8 cellular contexts compared by ENCODE assay signal in the genomic region with DNA sequence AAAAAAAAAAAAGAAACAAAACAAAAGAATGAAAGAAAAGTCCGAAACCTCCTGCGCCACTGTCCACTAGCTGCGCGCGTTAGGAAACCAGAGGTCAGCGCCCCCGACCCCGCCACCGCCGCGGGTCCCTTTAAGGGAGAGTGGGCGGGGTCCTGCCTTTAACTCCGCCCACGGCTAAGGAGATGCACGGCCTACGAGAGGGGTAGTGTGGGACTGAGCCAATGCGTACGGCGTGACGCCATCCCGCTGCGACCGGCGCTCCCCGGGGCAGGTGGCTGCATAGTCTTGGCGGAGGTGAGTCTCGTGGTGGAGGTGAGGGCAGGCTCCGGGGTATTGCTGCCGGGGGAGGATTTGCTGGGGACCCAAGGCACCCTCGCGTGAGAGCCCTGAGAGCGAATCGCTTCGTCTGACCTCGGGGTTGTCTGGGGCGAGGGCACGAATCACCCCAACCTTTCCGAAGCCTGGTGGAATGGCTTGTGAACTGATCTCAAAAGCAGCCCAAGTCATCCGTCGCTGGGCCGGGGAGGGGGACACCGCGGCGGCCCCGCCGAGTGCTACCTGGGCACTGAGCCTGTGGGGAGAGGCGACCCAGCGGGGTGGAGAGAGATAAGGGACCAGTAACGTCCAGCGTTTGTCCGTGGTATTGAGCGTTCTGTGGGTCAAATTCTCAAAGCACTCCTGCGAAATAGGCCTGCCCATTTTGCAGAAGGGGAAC. TPM values are rescaled to one million over a fixed set of nuclear protein-coding genes. Genes with fewer than 3 reads are reported as not detected.
A peak's percentile ranks its signal among the peaks of the same experiment; 100 is the strongest.
DNase-seq lines count a peak whose midpoint lies in the region; ATAC-seq, FAIRE-seq and TF ChIP-seq lines count a peak whose summit lies in the region.

A gene (plus strand): TSS at position 241 of the 715 bp plus-strand sequence. CDS start 1,319 bp downstream, outside the sequence.

- POLR2A ChIA-PET in endothelial cell of umbilical vein (lab: Charles Lee): no interaction called here

- TF ChIP-seq CTCF in D721Med (IDR thresholded peaks at IDR 0.05; ENCODE audit: insufficient read depth, missing control alignments) (no peak), OCI-LY3 (IDR thresholded peaks at IDR 0.05; ENCODE audit: low read depth, low read length) (no peak), endothelial cell of umbilical vein (IDR thresholded peaks at IDR 0.05; ENCODE audit: extremely low read depth in 1 of 2, insufficient read depth in 1 of 2, low read depth in 1 of 2, low read length in 2 of 2) (no peak)

- H3K4me1 ChIP-seq in HUES64 (ENCODE audit: insufficient read depth, low read length): no peaks in the 10 kb centered on the region; the same call in 1 of the 2 replicates
- H3K4me1 ChIP-seq in OCI-LY3 (ENCODE audit: low read length): no peaks in the 10 kb centered on the region
- no peaks in the 10 kb centered on the region for H3K4me1 ChIP-seq in endothelial cell of umbilical vein (ENCODE audit: control insufficient read depth, extremely low read depth, insufficient read depth, low read length)

- peak within 1 kb of the TSS; percentile 83 for H3K27ac ChIP-seq in HUES64 (ENCODE audit: low read depth, low read length)
- peak within 1 kb of the TSS; percentile 29; the same call in 1 of the 2 replicates for H3K27ac ChIP-seq in OCI-LY3 (ENCODE audit: low read length)
- peak within 1 kb of the TSS; percentile 55 for H3K27ac ChIP-seq in endothelial cell of umbilical vein (ENCODE audit: insufficient read depth, low read depth, low read length)

- H3K9ac ChIP-seq in HUES64 (ENCODE audit: low read depth, low read length) (peak within 1 kb of the TSS; percentile 96), OCI-LY3 (ENCODE audit: low read length) (peak within 1 kb of the TSS; percentile 89), endothelial cell of umbilical vein (replicated peaks; ENCODE audit: extremely low read depth, insufficient read depth, low read length) (peak within 1 kb of the TSS; percentile 78)

- H3K9me1 ChIP-seq in endothelial cell of umbilical vein (replicated peaks; ENCODE audit: control insufficient read depth, extremely low read depth, insufficient read depth, low read length): no peaks in the 10 kb centered on the region

- peak; percentile 100 for ATAC-seq in GM21447 (IDR thresholded peaks at IDR 0.05; ENCODE audit: unreplicated experiment)

- TSS peak; percentile 45 for BruUV-seq in endothelial cell of umbilical vein (replicated peaks; lab: Mats Ljungman, UMichigan)

- peak; percentile 79 for TF ChIP-seq POLR2A in endothelial cell of umbilical vein (IDR thresholded peaks at IDR 0.05; ENCODE audit: low read depth, low read length)

- 1% methylated on average over 53 of the region's 53 CpGs for WGBS in HUES64

- DNase-seq in D721Med (ENCODE audit: insufficient read length, low spot score) (peak; percentile 99), endothelial cell of umbilical vein (ENCODE audit: low read depth, low spot score) (peak; percentile 89), midbrain (lab: John Stamatoyannopoulos, UW) (peak; percentile 84)
- peak; percentile 95 for DNase-seq in activated CD8-positive, alpha-beta memory T cell treated with anti-CD3 and anti-CD28 coated beads, Interleukin-2, amount 50 U/mL, for 48 hours
- peak; percentile 81 to 87 for DNase-seq in stimulated activated CD8-positive, alpha-beta memory T cell treated with anti-CD3 and anti-CD28 coated beads, Interleukin-2, amount 100 ng/mL, for 1 hour (ENCODE audit: low read depth in 2 of 2)

- H3K27me3 ChIP-seq in HUES64 (ENCODE audit: insufficient read depth, low read length) (no peaks in the 10 kb centered on the region), OCI-LY3 (ENCODE audit: low read depth, low read length) (no peaks in the 10 kb centered on the region), endothelial cell of umbilical vein (ENCODE audit: control insufficient read depth in 2 of 2, insufficient read depth in 2 of 2, low read length in 2 of 2) (no peaks in the 10 kb centered on the region)

- H3K36me3 ChIP-seq in HUES64 (ENCODE audit: insufficient read depth, low read length) (peaks cover 32% of the 10 kb centered on the region), OCI-LY3 (replicated peaks; ENCODE audit: low read depth, low read length) (peaks cover 11% of the 10 kb centered on the region), endothelial cell of umbilical vein (ENCODE audit: control insufficient read depth in 2 of 2, extremely low read depth in 1 of 2, insufficient read depth in 2 of 2, low read length in 2 of 2) (peaks cover 0 to 5% of the 10 kb centered on the region in 2 experiments)

- H3K79me2 ChIP-seq in OCI-LY3 (ENCODE audit: low read length): peaks cover 26% of the 10 kb centered on the region
- H3K79me2 ChIP-seq in endothelial cell of umbilical vein (ENCODE audit: control insufficient read depth, insufficient read depth, low read length): peaks cover 14% of the 10 kb centered on the region

- intact Hi-C loops in endothelial cell of umbilical vein (cut with micrococcal nuclease): loop anchor here (1.0 kb wide), 1 partner anchor 64 kb away; a partner anchor contains a TSS

- H3K4me2 ChIP-seq in OCI-LY3 (ENCODE audit: low read length): peak within 1 kb of the TSS; percentile 73
- peak within 1 kb of the TSS; percentile 62 for H3K4me2 ChIP-seq in endothelial cell of umbilical vein (ENCODE audit: insufficient read depth, low read length)

- H2AFZ ChIP-seq in OCI-LY3 (ENCODE audit: low read depth, low read length): peak within 1 kb of the TSS; percentile 81
- peak within 1 kb of the TSS; percentile 79 for H2AFZ ChIP-seq in endothelial cell of umbilical vein (ENCODE audit: low read depth, low read length)

- H3K4me3 ChIP-seq in HUES64 (ENCODE audit: low read length): peak within 1 kb of the TSS; percentile 86
- peak within 1 kb of the TSS; percentile 100 for H3K4me3 ChIP-seq in OCI-LY3 (ENCODE audit: low read length)
- H3K4me3 ChIP-seq in endothelial cell of umbilical vein (replicated peaks in 1 of 3; ENCODE audit: insufficient read depth in 1 of 3, low read depth in 1 of 3, low read length in 3 of 3): peak within 1 kb of the TSS; percentile 83 to 88 (median 84)

- H3K9me3 ChIP-seq in HUES64 (ENCODE audit: insufficient read depth, low read depth, low read length) (no peaks in the 10 kb centered on the region), OCI-LY3 (ENCODE audit: insufficient read depth, low read length) (no peaks in the 10 kb centered on the region), endothelial cell of umbilical vein (replicated peaks; ENCODE audit: control insufficient read depth, insufficient read depth, low read length) (no peaks in the 10 kb centered on the region)

- CTCF ChIA-PET in endothelial cell of umbilical vein (lab: Charles Lee): no interaction called here

- no peaks in the 10 kb centered on the region for H4K20me1 ChIP-seq in OCI-LY3 (ENCODE audit: insufficient read depth, low read length)
- no peaks in the 10 kb centered on the region for H4K20me1 ChIP-seq in endothelial cell of umbilical vein (replicated peaks; ENCODE audit: control insufficient read depth, extremely low read depth, insufficient read depth, low read length)

- FAIRE-seq in D721Med (lab: Jason Lieb, UNC) (no peak), endothelial cell of umbilical vein (lab: Jason Lieb, UNC) (peak; percentile 92)

- dilution Hi-C loops in endothelial cell of umbilical vein (cut with MboI; ENCODE audit: extremely low pct_ligation_motif_present, low sequenced_read_pairs): no loop called here

TF ChIP-seq in endothelial cell of umbilical vein, 7 proteins besides CTCF, POLR2A, EP300 and RAD21:
- TF ChIP-seq FOS (IDR thresholded peaks at IDR 0.05; ENCODE audit: borderline replicate concordance, insufficient read depth, low read length): no peak
- TF ChIP-seq, protein P1, sequence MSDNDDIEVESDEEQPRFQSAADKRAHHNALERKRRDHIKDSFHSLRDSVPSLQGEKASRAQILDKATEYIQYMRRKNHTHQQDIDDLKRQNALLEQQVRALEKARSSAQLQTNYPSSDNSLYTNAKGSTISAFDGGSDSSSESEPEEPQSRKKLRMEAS (IDR thresholded peaks at IDR 0.05; ENCODE audit: insufficient read depth, insufficient read length): peak; percentile 61
- TF ChIP-seq POLR2AphosphoS5 (IDR thresholded peaks at IDR 0.05; ENCODE audit: insufficient read depth, low read depth, low read length): peak; percentile 79
- TF ChIP-seq MYC (IDR thresholded peaks at IDR 0.05; ENCODE audit: low read depth, low read length): peak; percentile 92

RNA-seq across cellular contexts. Expression of the gene that starts here (rescaled TPM):
- 18.7 TPM for polyA plus RNA-seq in HUES64 (2013, experiment 1 of 2)
- 19.1 TPM for polyA plus RNA-seq in HUES64 (2013, experiment 2 of 2)
- 19.5 TPM in 2 replicates for total RNA-seq in endothelial cell of umbilical vein
- 11.1 and 11.8 TPM in 2 replicates for polyA plus RNA-seq in endothelial cell of umbilical vein
- 14.6 and 15.8 TPM in 2 replicates for polyA plus RNA-seq in endothelial cell of umbilical vein (2011; cell fraction: cytosol; rRNA removed)
- 5.5 and 5.8 TPM in 2 replicates for polyA plus RNA-seq in endothelial cell of umbilical vein (2011; cell fraction: nucleus; rRNA removed)
- 20.9 and 29.7 TPM in 2 replicates for polyA plus RNA-seq in endothelial cell of umbilical vein (2012)
- 8.4 and 8.8 TPM in 2 replicates for polyA minus RNA-seq in endothelial cell of umbilical vein
- polyA minus RNA-seq in endothelial cell of umbilical vein (2011; cell fraction: cytosol; rRNA and poly(A)+ RNA removed): 7.3 TPM
- 2.0 and 4.4 TPM in 2 replicates for polyA minus RNA-seq in endothelial cell of umbilical vein (2011; cell fraction: nucleus; rRNA and poly(A)+ RNA removed)

Comparison
In these comparisons a context has a peak if more than half of its experiments do, and no peak if none do; other contexts are left out.
1. Peak in every context shown above with its lines: DNase-seq, ATAC-seq, H3K4me3 ChIP-seq and H3K27ac ChIP-seq.
2. H3K27ac ChIP-seq: peak in every context shown above with its lines; median percentile 83 in HUES64; 55 in endothelial cell of umbilical vein; 29 in OCI-LY3.